9 cellular contexts compared by ENCODE assay signal in the genomic region with DNA sequence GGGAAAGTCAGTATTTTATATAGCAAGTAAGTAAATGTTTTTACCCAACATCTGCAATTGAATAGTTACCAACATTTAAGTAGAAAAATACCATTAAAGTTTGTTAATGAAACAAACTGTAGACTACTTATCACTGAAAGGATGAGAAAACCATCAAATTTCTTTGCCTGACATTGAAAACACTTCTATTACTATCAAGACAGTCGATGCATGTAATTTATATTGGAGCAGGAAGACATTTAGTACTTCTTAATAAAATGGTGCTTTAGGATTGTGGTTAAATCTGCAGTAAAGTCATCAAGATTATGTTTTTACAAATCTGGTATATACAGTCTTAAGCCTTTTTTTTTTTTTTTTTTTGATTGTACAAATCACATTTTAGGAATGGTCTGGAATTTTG. TPM values are rescaled to one million over a fixed set of nuclear protein-coding genes. Genes with fewer than 3 reads are reported as not detected.
DNase-seq lines count a peak whose midpoint lies in the region; ATAC-seq, FAIRE-seq and TF ChIP-seq lines count a peak whose summit lies in the region.
"Had no signal": no experiment of that assay in that cellular context is flagged by ENCODE, and none has a peak within 500 bp of the region (broad histone marks: within the 10 kb centered on the region; RNA-seq: fewer than 3 reads in every experiment).

No MANE protein-coding gene starts in this region.

- peak overlapping the region; percentile 85 for H3K4me2 ChIP-seq in astrocyte (ENCODE audit: low read length)
- H3K4me2 ChIP-seq in HepG2 (ENCODE audit: low read depth, low read length): peak overlapping the region; percentile 70

- peaks cover 83% of the 10 kb centered on the region for H3K79me2 ChIP-seq in astrocyte (ENCODE audit: insufficient read depth, low read length)
- H3K79me2 ChIP-seq in HepG2 (ENCODE audit: insufficient read depth, low read length): peaks cover 85% of the 10 kb centered on the region

- 75% methylated on average over 1 of the region's 1 CpG for WGBS in HepG2 (ENCODE audit: low lambda C conversion rate)
- WGBS in upper lobe of left lung, 2 donors: 15 to 25% methylated on average over 1 of the region's 1 CpG

- H4K20me1 ChIP-seq in astrocyte (ENCODE audit: insufficient read depth, low read length): peaks cover 54% of the 10 kb centered on the region
- peaks cover 46% of the 10 kb centered on the region for H4K20me1 ChIP-seq in HepG2 (ENCODE audit: insufficient read depth, low read length)

- no peak for DNase-seq in activated naive CD4-positive, alpha-beta T cell (lab: John Stamatoyannopoulos, UW)
- DNase-seq in astrocyte (ENCODE audit: low read depth) (no peak), HepG2 (ENCODE audit: low spot score) (no peak), upper lobe of left lung (no peak)
- DNase-seq: stimulated activated naive B cell treated with anti-CD40 and anti-IgM and Interleukin-4, amounts not matched to agents 10 μg/mL and 1 μg/mL and 100 μg/mL, for 72 hours had no signal

- H3K27me3 ChIP-seq in astrocyte (ENCODE audit: insufficient read depth, low read length) (no peaks in the 10 kb centered on the region), HepG2 (ENCODE audit: control insufficient read depth in 1 of 2, insufficient read depth in 2 of 2, low read length in 2 of 2) (peaks cover 0 to 4% of the 10 kb centered on the region in 2 experiments; a peak in 1 of 5 replicates), upper lobe of left lung (no peaks in the 10 kb centered on the region)

- H3K9me3 Mint-ChIP-seq in activated naive CD4-positive, alpha-beta T cell treated with anti-CD3 and anti-CD28 coated beads, Interleukin-2, amount 50 U/mL, for 24 hours: no peaks in the 10 kb centered on the region
- H3K9me3 Mint-ChIP-seq in astrocyte (ENCODE audit: unreplicated experiment): no peaks in the 10 kb centered on the region
- H3K9me3 Mint-ChIP-seq: stimulated activated naive B cell treated with anti-CD40 and anti-IgM and Interleukin-4, amounts not matched to agents 10 μg/mL and 1 μg/mL and 100 μg/mL, for 72 hours had no signal

- TF ChIP-seq RAD21 in HepG2 (CRISPR knock-in tag; IDR thresholded peaks at IDR 0.05): no peak

- ATAC-seq in HepG2: no peak
- ATAC-seq in upper lobe of left lung (ENCODE audit: low FRiP score in 2 of 2): no peak
- no peak for ATAC-seq in HG02759 (IDR thresholded peaks at IDR 0.05; ENCODE audit: unreplicated experiment)
- no peak for ATAC-seq in GM19467 (IDR thresholded peaks at IDR 0.05; ENCODE audit: unreplicated experiment)
- no peak for ATAC-seq in GM19397 (IDR thresholded peaks at IDR 0.05; ENCODE audit: unreplicated experiment)
- ATAC-seq: stimulated activated naive B cell treated with anti-CD40 and anti-IgM and Interleukin-4, amounts not matched to agents 10 μg/mL and 1 μg/mL and 100 μg/mL, for 72 hours had no signal

- BruUV-seq in HepG2 (replicated peaks; lab: Mats Ljungman, UMichigan): no TSS peak

- CTCF ChIA-PET in HepG2 (lab: Yijun Ruan, JAX; ENCODE audit: low intra/inter-chr PET ratio, low total read pairs): no interaction called here

- no peak for FAIRE-seq in astrocyte (lab: Jason Lieb, UNC)
- no peak for FAIRE-seq in HepG2 (lab: Jason Lieb, UNC)

- peak overlapping the region; percentile 60 for H3K27ac Mint-ChIP-seq in activated naive CD4-positive, alpha-beta T cell treated with anti-CD3 and anti-CD28 coated beads, Interleukin-2, amount 50 U/mL, for 24 hours
- peak overlapping the region; percentile 99 for H3K27ac Mint-ChIP-seq in astrocyte (ENCODE audit: unreplicated experiment)
- H3K27ac Mint-ChIP-seq: stimulated activated naive B cell treated with anti-CD40 and anti-IgM and Interleukin-4, amounts not matched to agents 10 μg/mL and 1 μg/mL and 100 μg/mL, for 72 hours had no signal

- TF ChIP-seq CTCF in astrocyte (IDR thresholded peaks at IDR 0.05; ENCODE audit: insufficient read depth, low read depth, low read length): no peak
- TF ChIP-seq CTCF in HepG2 (CRISPR knock-in tag; IDR thresholded peaks at IDR 0.05): no peak
- TF ChIP-seq CTCF in upper lobe of left lung (IDR thresholded peaks at IDR 0.05): no peak

- TF ChIP-seq EP300 in HepG2 (IDR thresholded peaks at IDR 0.05; ENCODE audit: low read depth in 2 of 2, low read length in 2 of 2) (no peak), HepG2 (CRISPR knock-in tag; IDR thresholded peaks at IDR 0.05; ENCODE audit: borderline replicate concordance) (no peak), upper lobe of left lung (IDR thresholded peaks at IDR 0.05) (no peak)

- H3K36me3 Mint-ChIP-seq in activated naive CD4-positive, alpha-beta T cell treated with anti-CD3 and anti-CD28 coated beads, Interleukin-2, amount 50 U/mL, for 24 hours: peaks cover 36% of the 10 kb centered on the region
- peaks cover 31% of the 10 kb centered on the region for H3K36me3 Mint-ChIP-seq in astrocyte (ENCODE audit: low read depth, unreplicated experiment)

- H3K27ac ChIP-seq in astrocyte (ENCODE audit: low read depth, low read length): peak overlapping the region; percentile 86
- no peak overlapping the region for H3K27ac ChIP-seq in HepG2 (ENCODE audit: extremely low read length, insufficient read depth, low read length)
- peak overlapping the region; percentile 99 to 100 (median 100) for H3K27ac ChIP-seq in upper lobe of left lung

- no peaks in the 10 kb centered on the region for H3K27me3 Mint-ChIP-seq in activated naive CD4-positive, alpha-beta T cell treated with anti-CD3 and anti-CD28 coated beads, Interleukin-2, amount 50 U/mL, for 24 hours
- no peaks in the 10 kb centered on the region for H3K27me3 Mint-ChIP-seq in astrocyte (ENCODE audit: low read depth, unreplicated experiment)
- H3K27me3 Mint-ChIP-seq: stimulated activated naive B cell treated with anti-CD40 and anti-IgM and Interleukin-4, amounts not matched to agents 10 μg/mL and 1 μg/mL and 100 μg/mL, for 72 hours had no signal

- H3K4me3 ChIP-seq in astrocyte (ENCODE audit: insufficient read depth, low read depth, low read length): peak overlapping the region; percentile 100
- H3K4me3 ChIP-seq in HepG2 (replicated peaks in 1 of 3; ENCODE audit: insufficient read depth in 1 of 3, low read depth in 2 of 3, low read length in 3 of 3): peak overlapping the region; percentile 16 to 99 (median 92); a peak in 4 of 6 replicates
- H3K4me3 ChIP-seq in upper lobe of left lung: peak overlapping the region in 3 of 4 donors; percentile 58 to 85 (median 79)

- H3K4me1 ChIP-seq in astrocyte (ENCODE audit: insufficient read depth, low read length) (peaks cover 19% of the 10 kb centered on the region), HepG2 (ENCODE audit: insufficient read depth, low read length) (peaks cover 57% of the 10 kb centered on the region), upper lobe of left lung (peaks cover 39 to 59% (median 55%) of the 10 kb centered on the region in 4 donors)

- in situ Hi-C loops in HepG2 (cut with HindIII; ENCODE audit: extremely low pct_ligation_motif_present, low pct_unique_long_range_greater_than_20kb): no loop called here

- intact Hi-C loops in HepG2 (cut with micrococcal nuclease; ENCODE audit: unreplicated experiment): no loop called here

- peaks cover 57% of the 10 kb centered on the region for H3K4me1 Mint-ChIP-seq in activated naive CD4-positive, alpha-beta T cell treated with anti-CD3 and anti-CD28 coated beads, Interleukin-2, amount 50 U/mL, for 24 hours
- peaks cover 35% of the 10 kb centered on the region for H3K4me1 Mint-ChIP-seq in astrocyte (ENCODE audit: low read depth, unreplicated experiment)

- H3K9me3 ChIP-seq in astrocyte (ENCODE audit: insufficient read depth, low read depth, low read length) (no peaks in the 10 kb centered on the region), HepG2 (ENCODE audit: low read length) (no peaks in the 10 kb centered on the region), upper lobe of left lung (no peaks in the 10 kb centered on the region)

- peak overlapping the region; percentile 99 for H3K4me3 Mint-ChIP-seq in activated naive CD4-positive, alpha-beta T cell treated with anti-CD3 and anti-CD28 coated beads, Interleukin-2, amount 50 U/mL, for 24 hours
- H3K4me3 Mint-ChIP-seq in astrocyte (ENCODE audit: unreplicated experiment): peak overlapping the region; percentile 94

- TF ChIP-seq POLR2A in HepG2 (IDR thresholded peaks at IDR 0.05; ENCODE audit: insufficient read depth in 1 of 2, low read depth in 2 of 2, low read length in 2 of 2) (no peak), upper lobe of left lung (IDR thresholded peaks at IDR 0.05) (no peak)

- H3K36me3 ChIP-seq in astrocyte (ENCODE audit: insufficient read depth, low read length) (peaks cover 31% of the 10 kb centered on the region), HepG2 (replicated peaks in 1 of 2; ENCODE audit: control insufficient read depth in 1 of 2, insufficient read depth in 2 of 2, low read length in 2 of 2) (peaks cover 4 to 30% of the 10 kb centered on the region in 2 experiments; a peak in 4 of 5 replicates), upper lobe of left lung (peaks cover 0 to 56% (median 10%) of the 10 kb centered on the region in 4 donors)

- POLR2A ChIA-PET in HepG2 (lab: Yijun Ruan, JAX): interaction anchor here (5.8 to 6.6 kb wide), 2 partner anchors 16 to 76 kb away, joined by 184 to 211 read pairs; a partner anchor contains a TSS

- no peak overlapping the region for H2AFZ ChIP-seq in astrocyte (ENCODE audit: low read depth, low read length)
- H2AFZ ChIP-seq in HepG2 (ENCODE audit: low read length): no peak overlapping the region

- H3K9ac ChIP-seq in astrocyte (ENCODE audit: low read length): peak overlapping the region; percentile 99
- peak overlapping the region; percentile 17 for H3K9ac ChIP-seq in HepG2 (ENCODE audit: insufficient read depth, low read depth, low read length)

RNA-seq across cellular contexts. Expression of a gene that starts 13.9 kb away (rescaled TPM):
- total RNA-seq in astrocyte (90.0 and 105 TPM in 2 replicates), HepG2 (2016; rRNA removed; fragmentation: Illumina TruSeq; extraction: Trizol) (47.3 and 54.1 TPM in 2 replicates), upper lobe of left lung (100 to 1,000 TPM; 102 to 500 (median 155) TPM)
- 130 and 158 TPM in 2 replicates for total RNA-seq in HepG2 (2016; cell fraction: cytosol; rRNA removed; fragmentation: Illumina TruSeq; extraction: Trizol; ENCODE audit: low read depth)
- total RNA-seq in HepG2 (2016; cell fraction: insoluble cytoplasmic fraction; rRNA removed; fragmentation: Illumina TruSeq; extraction: Trizol): 50.1 and 51.1 TPM in 2 replicates
- total RNA-seq in HepG2 (2016; cell fraction: membrane; rRNA removed; fragmentation: Illumina TruSeq; extraction: Trizol): 43.6 and 53.4 TPM in 2 replicates
- total RNA-seq in HepG2 (2016; cell fraction: nucleus; rRNA removed; fragmentation: Illumina TruSeq; extraction: Trizol): 176 and 185 TPM in 2 replicates
- polyA plus RNA-seq in HepG2 (2011; rRNA removed): 54.0 and 71.7 TPM in 2 replicates
- 36.6 and 46.4 TPM in 2 replicates for polyA plus RNA-seq in HepG2 (2011; cell fraction: cytosol; rRNA removed)
- 160 and 205 TPM in 2 replicates for polyA plus RNA-seq in HepG2 (2011; cell fraction: nucleus; rRNA removed)
- 51.4 and 60.1 TPM in 2 replicates for polyA plus RNA-seq in HepG2 (2012)
- polyA plus RNA-seq in HepG2 (2016; cell fraction: cytosol; fragmentation: Illumina TruSeq; extraction: Trizol; ENCODE audit: low read depth): 2.6 and 2.7 TPM in 2 replicates
- 33.4 and 39.2 TPM in 2 replicates for polyA plus RNA-seq in HepG2 (2016; cell fraction: insoluble cytoplasmic fraction; fragmentation: Illumina TruSeq; extraction: Trizol; ENCODE audit: low read depth)
- polyA plus RNA-seq in HepG2 (2016; cell fraction: membrane; fragmentation: Illumina TruSeq; extraction: Trizol; ENCODE audit: low read depth): 5.7 and 7.2 TPM in 2 replicates
- polyA plus RNA-seq in HepG2 (2016; cell fraction: nucleus; fragmentation: Illumina TruSeq; extraction: Trizol; ENCODE audit: insufficient read depth, low read depth): 104 and 120 TPM in 2 replicates
- 70.2 and 75.7 TPM in 2 replicates for polyA minus RNA-seq in HepG2 (2011; rRNA and poly(A)+ RNA removed; ENCODE audit: low replicate concordance)
- 53.5 and 70.4 TPM in 2 replicates for polyA minus RNA-seq in HepG2 (2011; cell fraction: cytosol; rRNA and poly(A)+ RNA removed)
- 605 and 632 TPM in 2 replicates for polyA minus RNA-seq in HepG2 (2011; cell fraction: nucleus; rRNA and poly(A)+ RNA removed)
